ENCODE assay signal across 1 cellular context in the genomic region with DNA sequence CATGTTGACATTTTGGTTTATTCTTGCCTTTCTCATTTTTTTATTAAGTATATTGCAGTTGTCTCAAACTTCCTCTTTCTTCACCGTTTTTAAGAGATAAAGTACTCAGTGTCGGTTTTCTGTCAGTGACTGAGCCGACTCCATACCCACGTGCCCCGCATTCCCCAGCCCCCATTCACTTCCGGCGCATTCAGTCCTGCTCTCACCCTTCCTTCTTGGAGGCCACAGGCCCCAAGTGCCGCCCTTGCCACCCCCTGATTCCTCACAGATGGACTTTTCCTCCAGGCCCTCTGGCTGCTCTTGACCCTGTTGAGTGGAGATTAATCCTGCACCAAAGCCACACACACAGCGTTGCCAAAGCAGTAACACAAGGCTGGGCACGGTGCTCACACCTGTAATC.
TF ChIP-seq lines count a peak whose summit lies in the region.

No MANE protein-coding gene starts in this region.

TF ChIP-seq in K562, 482 proteins besides CTCF, POLR2A, EP300 and RAD21 (continued from another document and continues in another):
- TF ChIP-seq, protein P1, sequence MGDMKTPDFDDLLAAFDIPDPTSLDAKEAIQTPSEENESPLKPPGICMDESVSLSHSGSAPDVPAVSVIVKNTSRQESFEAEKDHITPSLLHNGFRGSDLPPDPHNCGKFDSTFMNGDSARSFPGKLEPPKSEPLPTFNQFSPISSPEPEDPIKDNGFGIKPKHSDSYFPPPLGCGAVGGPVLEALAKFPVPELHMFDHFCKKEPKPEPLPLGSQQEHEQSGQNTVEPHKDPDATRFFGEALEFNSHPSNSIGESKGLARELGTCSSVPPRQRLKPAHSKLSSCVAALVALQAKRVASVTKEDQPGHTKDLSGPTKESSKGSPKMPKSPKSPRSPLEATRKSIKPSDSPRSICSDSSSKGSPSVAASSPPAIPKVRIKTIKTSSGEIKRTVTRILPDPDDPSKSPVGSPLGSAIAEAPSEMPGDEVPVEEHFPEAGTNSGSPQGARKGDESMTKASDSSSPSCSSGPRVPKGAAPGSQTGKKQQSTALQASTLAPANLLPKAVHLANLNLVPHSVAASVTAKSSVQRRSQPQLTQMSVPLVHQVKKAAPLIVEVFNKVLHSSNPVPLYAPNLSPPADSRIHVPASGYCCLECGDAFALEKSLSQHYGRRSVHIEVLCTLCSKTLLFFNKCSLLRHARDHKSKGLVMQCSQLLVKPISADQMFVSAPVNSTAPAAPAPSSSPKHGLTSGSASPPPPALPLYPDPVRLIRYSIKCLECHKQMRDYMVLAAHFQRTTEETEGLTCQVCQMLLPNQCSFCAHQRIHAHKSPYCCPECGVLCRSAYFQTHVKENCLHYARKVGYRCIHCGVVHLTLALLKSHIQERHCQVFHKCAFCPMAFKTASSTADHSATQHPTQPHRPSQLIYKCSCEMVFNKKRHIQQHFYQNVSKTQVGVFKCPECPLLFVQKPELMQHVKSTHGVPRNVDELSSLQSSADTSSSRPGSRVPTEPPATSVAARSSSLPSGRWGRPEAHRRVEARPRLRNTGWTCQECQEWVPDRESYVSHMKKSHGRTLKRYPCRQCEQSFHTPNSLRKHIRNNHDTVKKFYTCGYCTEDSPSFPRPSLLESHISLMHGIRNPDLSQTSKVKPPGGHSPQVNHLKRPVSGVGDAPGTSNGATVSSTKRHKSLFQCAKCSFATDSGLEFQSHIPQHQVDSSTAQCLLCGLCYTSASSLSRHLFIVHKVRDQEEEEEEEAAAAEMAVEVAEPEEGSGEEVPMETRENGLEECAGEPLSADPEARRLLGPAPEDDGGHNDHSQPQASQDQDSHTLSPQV (IDR thresholded peaks at IDR 0.05), result peak; percentile 74
- no peak for TF ChIP-seq ESRRA (IDR thresholded peaks at IDR 0.05; ENCODE audit: borderline replicate concordance, low read depth)
- no peak for TF ChIP-seq DDX20 (tag; IDR thresholded peaks at IDR 0.05; ENCODE audit: low read depth)
- no peak for TF ChIP-seq RCOR1 (IDR thresholded peaks at IDR 0.05; ENCODE audit: borderline replicate concordance in 1 of 2, low read depth in 2 of 2, low read length in 2 of 2)
- TF ChIP-seq PCBP2 (IDR thresholded peaks at IDR 0.05; ENCODE audit: low read depth, low read length, poor library complexity, severe bottlenecking), result no peak
- no peak for TF ChIP-seq ZBED1 (IDR thresholded peaks at IDR 0.05)
- TF ChIP-seq ZNF311 (CRISPR knock-in tag; IDR thresholded peaks at IDR 0.05), result peak; percentile 77
- TF ChIP-seq, protein P2, sequence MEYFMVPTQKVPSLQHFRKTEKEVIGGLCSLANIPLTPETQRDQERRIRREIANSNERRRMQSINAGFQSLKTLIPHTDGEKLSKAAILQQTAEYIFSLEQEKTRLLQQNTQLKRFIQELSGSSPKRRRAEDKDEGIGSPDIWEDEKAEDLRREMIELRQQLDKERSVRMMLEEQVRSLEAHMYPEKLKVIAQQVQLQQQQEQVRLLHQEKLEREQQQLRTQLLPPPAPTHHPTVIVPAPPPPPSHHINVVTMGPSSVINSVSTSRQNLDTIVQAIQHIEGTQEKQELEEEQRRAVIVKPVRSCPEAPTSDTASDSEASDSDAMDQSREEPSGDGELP (CRISPR knock-in tag; IDR thresholded peaks at IDR 0.05; ENCODE audit: borderline replicate concordance), result no peak; the same call in 1 of the 2 replicates
- TF ChIP-seq HMG20B (CRISPR knock-in tag; IDR thresholded peaks at IDR 0.05), result no peak
- no peak for TF ChIP-seq HDAC1 (IDR thresholded peaks at IDR 0.05)
- TF ChIP-seq, protein P3, sequence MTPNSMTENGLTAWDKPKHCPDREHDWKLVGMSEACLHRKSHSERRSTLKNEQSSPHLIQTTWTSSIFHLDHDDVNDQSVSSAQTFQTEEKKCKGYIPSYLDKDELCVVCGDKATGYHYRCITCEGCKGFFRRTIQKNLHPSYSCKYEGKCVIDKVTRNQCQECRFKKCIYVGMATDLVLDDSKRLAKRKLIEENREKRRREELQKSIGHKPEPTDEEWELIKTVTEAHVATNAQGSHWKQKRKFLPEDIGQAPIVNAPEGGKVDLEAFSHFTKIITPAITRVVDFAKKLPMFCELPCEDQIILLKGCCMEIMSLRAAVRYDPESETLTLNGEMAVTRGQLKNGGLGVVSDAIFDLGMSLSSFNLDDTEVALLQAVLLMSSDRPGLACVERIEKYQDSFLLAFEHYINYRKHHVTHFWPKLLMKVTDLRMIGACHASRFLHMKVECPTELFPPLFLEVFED (CRISPR knock-in tag; conservative IDR thresholded peaks at IDR 0.05), result no peak
- no peak for TF ChIP-seq SRSF7 (optimal IDR thresholded peaks at IDR 0.05; ENCODE audit: low read depth, low read length)
- TF ChIP-seq HNRNPK (IDR thresholded peaks at IDR 0.05; ENCODE audit: low read depth, low read length, poor library complexity, severe bottlenecking), result no peak
- peak; percentile 49; the same call in 1 of the 2 replicates for TF ChIP-seq EP400 (IDR thresholded peaks at IDR 0.05)
- TF ChIP-seq MAFK (IDR thresholded peaks at IDR 0.05; ENCODE audit: low read length), result no peak
- TF ChIP-seq FOS (IDR thresholded peaks at IDR 0.05; ENCODE audit: extremely low read depth, insufficient read length), result no peak
- TF ChIP-seq, protein P4, sequence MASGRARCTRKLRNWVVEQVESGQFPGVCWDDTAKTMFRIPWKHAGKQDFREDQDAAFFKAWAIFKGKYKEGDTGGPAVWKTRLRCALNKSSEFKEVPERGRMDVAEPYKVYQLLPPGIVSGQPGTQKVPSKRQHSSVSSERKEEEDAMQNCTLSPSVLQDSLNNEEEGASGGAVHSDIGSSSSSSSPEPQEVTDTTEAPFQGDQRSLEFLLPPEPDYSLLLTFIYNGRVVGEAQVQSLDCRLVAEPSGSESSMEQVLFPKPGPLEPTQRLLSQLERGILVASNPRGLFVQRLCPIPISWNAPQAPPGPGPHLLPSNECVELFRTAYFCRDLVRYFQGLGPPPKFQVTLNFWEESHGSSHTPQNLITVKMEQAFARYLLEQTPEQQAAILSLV (tag; IDR thresholded peaks at IDR 0.05), result no peak
- no peak for TF ChIP-seq TBL1XR1 (IDR thresholded peaks at IDR 0.05; ENCODE audit: low read length in 2 of 2)
- 0 out of 2 replicates have a peak, but pooled peaks have one; percentile 67 for TF ChIP-seq HIVEP1 (CRISPR knock-in tag; IDR thresholded peaks at IDR 0.05)
- TF ChIP-seq ZFX (CRISPR knock-in tag; IDR thresholded peaks at IDR 0.05), result peak; percentile 32; the same call in 1 of the 2 replicates
- TF ChIP-seq, protein P5, sequence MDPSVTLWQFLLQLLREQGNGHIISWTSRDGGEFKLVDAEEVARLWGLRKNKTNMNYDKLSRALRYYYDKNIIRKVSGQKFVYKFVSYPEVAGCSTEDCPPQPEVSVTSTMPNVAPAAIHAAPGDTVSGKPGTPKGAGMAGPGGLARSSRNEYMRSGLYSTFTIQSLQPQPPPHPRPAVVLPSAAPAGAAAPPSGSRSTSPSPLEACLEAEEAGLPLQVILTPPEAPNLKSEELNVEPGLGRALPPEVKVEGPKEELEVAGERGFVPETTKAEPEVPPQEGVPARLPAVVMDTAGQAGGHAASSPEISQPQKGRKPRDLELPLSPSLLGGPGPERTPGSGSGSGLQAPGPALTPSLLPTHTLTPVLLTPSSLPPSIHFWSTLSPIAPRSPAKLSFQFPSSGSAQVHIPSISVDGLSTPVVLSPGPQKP (CRISPR knock-in tag; IDR thresholded peaks at IDR 0.05), result no peak
- TF ChIP-seq MYBL2 (IDR thresholded peaks at IDR 0.05; ENCODE audit: low read depth), result no peak
- TF ChIP-seq MYBL2 (CRISPR knock-in tag; IDR thresholded peaks at IDR 0.05; ENCODE audit: borderline replicate concordance), result no peak
- TF ChIP-seq SETDB1 (IDR thresholded peaks at IDR 0.05; ENCODE audit: low read length), result no peak
- TF ChIP-seq, protein P6, sequence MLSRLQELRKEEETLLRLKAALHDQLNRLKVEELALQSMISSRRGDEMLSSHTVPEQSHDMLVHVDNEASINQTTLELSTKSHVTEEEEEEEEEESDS (CRISPR knock-in tag; IDR thresholded peaks at IDR 0.05), result no peak
- TF ChIP-seq, protein P7, sequence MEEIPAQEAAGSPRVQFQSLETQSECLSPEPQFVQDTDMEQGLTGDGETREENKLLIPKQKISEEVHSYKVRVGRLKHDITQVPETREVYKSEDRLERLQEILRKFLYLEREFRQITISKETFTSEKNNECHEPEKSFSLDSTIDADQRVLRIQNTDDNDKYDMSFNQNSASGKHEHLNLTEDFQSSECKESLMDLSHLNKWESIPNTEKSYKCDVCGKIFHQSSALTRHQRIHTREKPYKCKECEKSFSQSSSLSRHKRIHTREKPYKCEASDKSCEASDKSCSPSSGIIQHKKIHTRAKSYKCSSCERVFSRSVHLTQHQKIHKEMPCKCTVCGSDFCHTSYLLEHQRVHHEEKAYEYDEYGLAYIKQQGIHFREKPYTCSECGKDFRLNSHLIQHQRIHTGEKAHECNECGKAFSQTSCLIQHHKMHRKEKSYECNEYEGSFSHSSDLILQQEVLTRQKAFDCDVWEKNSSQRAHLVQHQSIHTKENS (CRISPR knock-in tag; IDR thresholded peaks at IDR 0.05), result no peak
- TF ChIP-seq BCL6 (CRISPR knock-in tag; IDR thresholded peaks at IDR 0.05), result no peak
- TF ChIP-seq CHCHD3 (CRISPR knock-in tag; IDR thresholded peaks at IDR 0.05), result no peak
- no peak for TF ChIP-seq ZNF695 (CRISPR knock-in tag; IDR thresholded peaks at IDR 0.05)
- TF ChIP-seq, protein P8, sequence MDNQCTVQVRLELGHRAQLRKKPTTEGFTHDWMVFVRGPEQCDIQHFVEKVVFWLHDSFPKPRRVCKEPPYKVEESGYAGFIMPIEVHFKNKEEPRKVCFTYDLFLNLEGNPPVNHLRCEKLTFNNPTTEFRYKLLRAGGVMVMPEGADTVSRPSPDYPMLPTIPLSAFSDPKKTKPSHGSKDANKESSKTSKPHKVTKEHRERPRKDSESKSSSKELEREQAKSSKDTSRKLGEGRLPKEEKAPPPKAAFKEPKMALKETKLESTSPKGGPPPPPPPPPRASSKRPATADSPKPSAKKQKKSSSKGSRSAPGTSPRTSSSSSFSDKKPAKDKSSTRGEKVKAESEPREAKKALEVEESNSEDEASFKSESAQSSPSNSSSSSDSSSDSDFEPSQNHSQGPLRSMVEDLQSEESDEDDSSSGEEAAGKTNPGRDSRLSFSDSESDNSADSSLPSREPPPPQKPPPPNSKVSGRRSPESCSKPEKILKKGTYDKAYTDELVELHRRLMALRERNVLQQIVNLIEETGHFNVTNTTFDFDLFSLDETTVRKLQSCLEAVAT (IDR thresholded peaks at IDR 0.05), result no peak
- no peak for TF ChIP-seq RFX1 (IDR thresholded peaks at IDR 0.05)
- TF ChIP-seq, protein P9, sequence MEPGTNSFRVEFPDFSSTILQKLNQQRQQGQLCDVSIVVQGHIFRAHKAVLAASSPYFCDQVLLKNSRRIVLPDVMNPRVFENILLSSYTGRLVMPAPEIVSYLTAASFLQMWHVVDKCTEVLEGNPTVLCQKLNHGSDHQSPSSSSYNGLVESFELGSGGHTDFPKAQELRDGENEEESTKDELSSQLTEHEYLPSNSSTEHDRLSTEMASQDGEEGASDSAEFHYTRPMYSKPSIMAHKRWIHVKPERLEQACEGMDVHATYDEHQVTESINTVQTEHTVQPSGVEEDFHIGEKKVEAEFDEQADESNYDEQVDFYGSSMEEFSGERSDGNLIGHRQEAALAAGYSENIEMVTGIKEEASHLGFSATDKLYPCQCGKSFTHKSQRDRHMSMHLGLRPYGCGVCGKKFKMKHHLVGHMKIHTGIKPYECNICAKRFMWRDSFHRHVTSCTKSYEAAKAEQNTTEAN (CRISPR knock-in tag; IDR thresholded peaks at IDR 0.05), result no peak
- no peak for TF ChIP-seq POLR2G (IDR thresholded peaks at IDR 0.05; ENCODE audit: low read depth, low read length)
- TF ChIP-seq TEAD1 (CRISPR knock-in tag; IDR thresholded peaks at IDR 0.05), result peak; percentile 74 to 75; a peak in 3 of 4 replicates
- no peak for TF ChIP-seq RUNX1 (IDR thresholded peaks at IDR 0.05; ENCODE audit: low read depth)
- no peak for TF ChIP-seq BDP1 (IDR thresholded peaks at IDR 0.05; ENCODE audit: insufficient read depth, insufficient read length)
- TF ChIP-seq TAL1 (IDR thresholded peaks at IDR 0.05), result no peak
- no peak for TF ChIP-seq ZKSCAN3 (CRISPR knock-in tag; IDR thresholded peaks at IDR 0.05)
- TF ChIP-seq PCBP1 (IDR thresholded peaks at IDR 0.05; ENCODE audit: low read depth, low read length, poor library complexity, severe bottlenecking), result no peak
- TF ChIP-seq ESRRB (CRISPR knock-in tag; IDR thresholded peaks at IDR 0.05; ENCODE audit: borderline replicate concordance), result no peak
- no peak for TF ChIP-seq WHSC1 (IDR thresholded peaks at IDR 0.05; ENCODE audit: low read length)
- no peak for TF ChIP-seq NCOA1 (IDR thresholded peaks at IDR 0.05; ENCODE audit: low read depth)
- TF ChIP-seq NUFIP1 (IDR thresholded peaks at IDR 0.05; ENCODE audit: partially characterized antibody), result no peak
- TF ChIP-seq, protein P10, sequence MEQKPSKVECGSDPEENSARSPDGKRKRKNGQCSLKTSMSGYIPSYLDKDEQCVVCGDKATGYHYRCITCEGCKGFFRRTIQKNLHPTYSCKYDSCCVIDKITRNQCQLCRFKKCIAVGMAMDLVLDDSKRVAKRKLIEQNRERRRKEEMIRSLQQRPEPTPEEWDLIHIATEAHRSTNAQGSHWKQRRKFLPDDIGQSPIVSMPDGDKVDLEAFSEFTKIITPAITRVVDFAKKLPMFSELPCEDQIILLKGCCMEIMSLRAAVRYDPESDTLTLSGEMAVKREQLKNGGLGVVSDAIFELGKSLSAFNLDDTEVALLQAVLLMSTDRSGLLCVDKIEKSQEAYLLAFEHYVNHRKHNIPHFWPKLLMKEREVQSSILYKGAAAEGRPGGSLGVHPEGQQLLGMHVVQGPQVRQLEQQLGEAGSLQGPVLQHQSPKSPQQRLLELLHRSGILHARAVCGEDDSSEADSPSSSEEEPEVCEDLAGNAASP (IDR thresholded peaks at IDR 0.05), result no peak
- TF ChIP-seq CC2D1A (IDR thresholded peaks at IDR 0.05), result no peak
- TF ChIP-seq, protein P11, sequence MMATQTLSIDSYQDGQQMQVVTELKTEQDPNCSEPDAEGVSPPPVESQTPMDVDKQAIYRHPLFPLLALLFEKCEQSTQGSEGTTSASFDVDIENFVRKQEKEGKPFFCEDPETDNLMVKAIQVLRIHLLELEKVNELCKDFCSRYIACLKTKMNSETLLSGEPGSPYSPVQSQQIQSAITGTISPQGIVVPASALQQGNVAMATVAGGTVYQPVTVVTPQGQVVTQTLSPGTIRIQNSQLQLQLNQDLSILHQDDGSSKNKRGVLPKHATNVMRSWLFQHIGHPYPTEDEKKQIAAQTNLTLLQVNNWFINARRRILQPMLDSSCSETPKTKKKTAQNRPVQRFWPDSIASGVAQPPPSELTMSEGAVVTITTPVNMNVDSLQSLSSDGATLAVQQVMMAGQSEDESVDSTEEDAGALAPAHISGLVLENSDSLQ (IDR thresholded peaks at IDR 0.05), result peak; percentile 72
- TF ChIP-seq ZNF717 (CRISPR knock-in tag; IDR thresholded peaks at IDR 0.05), result no peak
- no peak for TF ChIP-seq RBM15 (IDR thresholded peaks at IDR 0.05; ENCODE audit: insufficient read depth, low read length)
- TF ChIP-seq, protein P12, sequence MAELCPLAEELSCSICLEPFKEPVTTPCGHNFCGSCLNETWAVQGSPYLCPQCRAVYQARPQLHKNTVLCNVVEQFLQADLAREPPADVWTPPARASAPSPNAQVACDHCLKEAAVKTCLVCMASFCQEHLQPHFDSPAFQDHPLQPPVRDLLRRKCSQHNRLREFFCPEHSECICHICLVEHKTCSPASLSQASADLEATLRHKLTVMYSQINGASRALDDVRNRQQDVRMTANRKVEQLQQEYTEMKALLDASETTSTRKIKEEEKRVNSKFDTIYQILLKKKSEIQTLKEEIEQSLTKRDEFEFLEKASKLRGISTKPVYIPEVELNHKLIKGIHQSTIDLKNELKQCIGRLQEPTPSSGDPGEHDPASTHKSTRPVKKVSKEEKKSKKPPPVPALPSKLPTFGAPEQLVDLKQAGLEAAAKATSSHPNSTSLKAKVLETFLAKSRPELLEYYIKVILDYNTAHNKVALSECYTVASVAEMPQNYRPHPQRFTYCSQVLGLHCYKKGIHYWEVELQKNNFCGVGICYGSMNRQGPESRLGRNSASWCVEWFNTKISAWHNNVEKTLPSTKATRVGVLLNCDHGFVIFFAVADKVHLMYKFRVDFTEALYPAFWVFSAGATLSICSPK (IDR thresholded peaks at IDR 0.05; ENCODE audit: borderline replicate concordance), result no peak
